11 cellular contexts compared by ENCODE assay signal in the genomic region with DNA sequence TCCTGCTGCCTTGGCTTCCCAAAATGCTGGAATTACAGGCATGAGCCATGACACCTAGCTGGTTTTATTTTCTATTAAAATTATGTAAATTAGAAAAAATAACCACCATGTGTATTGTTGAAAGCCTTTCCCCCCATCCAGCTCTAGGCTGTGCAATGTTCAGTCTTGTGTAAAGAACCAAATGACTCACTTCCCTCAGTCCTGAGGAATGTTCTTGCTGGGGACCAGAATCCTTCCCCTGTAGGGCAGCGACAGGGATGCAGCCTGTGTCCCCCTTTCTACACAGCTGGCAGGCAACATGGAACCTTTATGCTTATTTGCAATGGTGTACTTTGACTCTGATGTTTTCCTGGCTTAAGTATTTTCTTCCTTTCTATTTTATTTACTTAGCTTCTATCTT. TPM values are rescaled to one million over a fixed set of nuclear protein-coding genes. Genes with fewer than 3 reads are reported as not detected.
DNase-seq lines count a peak whose midpoint lies in the region; ATAC-seq and TF ChIP-seq lines count a peak whose summit lies in the region.
"Had no signal": no experiment of that assay in that cellular context is flagged by ENCODE, and none has a peak within 500 bp of the region (broad histone marks: within the 10 kb centered on the region; RNA-seq: fewer than 3 reads in every experiment).

No MANE protein-coding gene starts in this region.

- H3K79me1 ChIP-seq in mesenchymal stem cell (replicated peaks; ENCODE audit: low read length, poor library complexity, severe bottlenecking) = no peaks in the 10 kb centered on the region

- no peak overlapping the region for H3K14ac ChIP-seq in mesenchymal stem cell (ENCODE audit: low read length in 2 of 2)

- no peak overlapping the region for H2BK120ac ChIP-seq in mesenchymal stem cell (ENCODE audit: low read depth, low read length)

- H2BK5ac ChIP-seq in mesenchymal stem cell (ENCODE audit: low read depth, low read length, poor library complexity, severe bottlenecking) = no peak overlapping the region

- DNase-seq in M059J (ENCODE audit: low read depth) = peak; percentile 90
- no peak for DNase-seq in body of pancreas
- DNase-seq in mesenchymal stem cell = peak; percentile 81
- no peak for DNase-seq in NCI-H526 (lab: John Stamatoyannopoulos, UW)
- DNase-seq in RPMI8226 = no peak
- no peak for DNase-seq in inferior parietal cortex (ENCODE audit: extremely low spot score)
- no peak for DNase-seq in NCI-H146 (lab: John Stamatoyannopoulos, UW)
- DNase-seq: naive B cell, T-helper 9 cell had no signal

- no peaks in the 10 kb centered on the region for H3K9me3 ChIP-seq in body of pancreas
- H3K9me3 ChIP-seq in mesenchymal stem cell (ENCODE audit: control insufficient read depth, low read length) = no peaks in the 10 kb centered on the region

- TF ChIP-seq CTCF in body of pancreas (IDR thresholded peaks at IDR 0.05) = peak in 1 of 7 experiments; percentile 7

- TF ChIP-seq POLR2A in body of pancreas (IDR thresholded peaks at IDR 0.05) = no peak

- H3K27ac ChIP-seq in body of pancreas (peak overlapping the region in 2 of 4 donors; percentile 24 to 56), mesenchymal stem cell (ENCODE audit: low read length, poor library complexity, severe bottlenecking) (peak overlapping the region; percentile 44)

- H3K9ac ChIP-seq in mesenchymal stem cell (ENCODE audit: low read length) = no peak overlapping the region

- H2AFZ ChIP-seq in mesenchymal stem cell (ENCODE audit: low read depth, low read length) = no peak overlapping the region

- H4K8ac ChIP-seq in mesenchymal stem cell (ENCODE audit: low read length) = no peak overlapping the region

- no peak overlapping the region for H3K23ac ChIP-seq in mesenchymal stem cell (ENCODE audit: low read length in 2 of 2)

- H3K18ac ChIP-seq in mesenchymal stem cell (ENCODE audit: low read depth in 1 of 2, low read length in 2 of 2) = no peak overlapping the region

- H2AK5ac ChIP-seq in mesenchymal stem cell (ENCODE audit: low read length, severe bottlenecking) = no peak overlapping the region

- H3K4ac ChIP-seq in mesenchymal stem cell (ENCODE audit: low read depth in 1 of 2, low read length in 2 of 2) = no peak overlapping the region

- H3K36me3 ChIP-seq in body of pancreas (replicated peaks in 1 of 2; ENCODE audit: insufficient read depth in 1 of 2, low read depth in 2 of 2) = peaks cover 0 to 9% of the 10 kb centered on the region in 2 donors
- peaks cover 0 to 44% of the 10 kb centered on the region in 2 experiments for H3K36me3 ChIP-seq in mesenchymal stem cell (ENCODE audit: control insufficient read depth in 1 of 2, insufficient read depth in 2 of 2, low read depth in 1 of 2, low read length in 2 of 2)

- H3K27me3 ChIP-seq in body of pancreas (no peaks in the 10 kb centered on the region), mesenchymal stem cell (ENCODE audit: control insufficient read depth in 1 of 2, insufficient read depth in 1 of 2, low read length in 2 of 2) (no peaks in the 10 kb centered on the region)

- WGBS in body of pancreas, 2 donors = 71 to 94% methylated on average over 1 of the region's 1 CpG
- 0% methylated on average over 1 of the region's 1 CpG for WGBS in mesenchymal stem cell

- H3K4me2 ChIP-seq in mesenchymal stem cell (ENCODE audit: low read length, poor library complexity, severe bottlenecking) = no peak overlapping the region

- no peak overlapping the region for H2BK12ac ChIP-seq in mesenchymal stem cell (ENCODE audit: low read length in 2 of 2)

- no peak overlapping the region for H3K4me3 ChIP-seq in body of pancreas
- no peak overlapping the region for H3K4me3 ChIP-seq in mesenchymal stem cell (ENCODE audit: insufficient read depth in 1 of 2, low read depth in 1 of 2, low read length in 2 of 2)

- peaks cover 40% of the 10 kb centered on the region for H3K4me1 ChIP-seq in body of pancreas
- H3K4me1 ChIP-seq in mesenchymal stem cell (ENCODE audit: control insufficient read depth, insufficient read depth, low read depth, low read length) = peaks cover 3% of the 10 kb centered on the region

- peak; percentile 40 for ATAC-seq in GM18868 (IDR thresholded peaks at IDR 0.05; ENCODE audit: unreplicated experiment)
- peak; percentile 18 for ATAC-seq in body of pancreas
- ATAC-seq: activated T-helper 17 cell treated with anti-CD3 and anti-CD28 coated beads, Interleukin-2, amount 50 U/mL, for 72 hours had no signal

- intact Hi-C loops in body of pancreas (cut with DNase I) = no loop called here

- no peak overlapping the region for H2BK15ac ChIP-seq in mesenchymal stem cell (ENCODE audit: low read depth, poor library complexity, severe bottlenecking)

- H4K91ac ChIP-seq in mesenchymal stem cell (ENCODE audit: low read length) = no peak overlapping the region

RNA-seq across cellular contexts. Expression of a gene that starts 29.4 kb away (rescaled TPM):
- total RNA-seq in M059J (2014; rRNA removed; shearing (Covaris generic)) = 18.7 and 46.3 TPM in 2 replicates
- total RNA-seq in body of pancreas = 10 to 100 TPM; 60.0 to 75.0 TPM
- 1.1 TPM for polyA plus RNA-seq in mesenchymal stem cell (2013, experiment 1 of 2)
- 0.99 TPM for polyA plus RNA-seq in mesenchymal stem cell (2013, experiment 2 of 2)

Comparison
In these comparisons a context has a peak if more than half of its experiments do, and no peak if none do; other contexts are left out.
1. DNase-seq: peak in M059J (single experiment) and mesenchymal stem cell (single experiment); none in body of pancreas (0 of 4), NCI-H526 (0 of 2), RPMI8226 (single experiment), inferior parietal cortex (single experiment) and NCI-H146 (single experiment).